ENCODE assay signal across 13 cellular contexts in the genomic region with DNA sequence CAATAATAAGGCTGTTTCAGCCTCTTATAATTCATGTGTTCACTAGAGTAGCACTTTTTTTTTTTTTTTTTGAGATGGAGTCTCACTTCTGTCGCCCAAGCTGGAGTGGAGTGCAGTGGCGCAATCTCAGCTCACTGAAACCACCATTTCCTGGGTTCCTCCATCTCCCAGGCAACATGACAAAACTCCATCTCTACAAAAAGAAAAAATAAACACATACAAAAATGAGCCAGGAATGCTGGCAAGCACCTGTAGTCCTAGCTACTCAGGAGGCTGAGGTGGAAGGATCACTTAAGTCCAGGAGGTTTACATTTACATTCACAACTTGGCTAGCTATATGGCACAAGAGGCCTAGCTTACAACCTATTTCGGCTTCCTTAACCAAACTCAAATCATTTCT. TPM values are rescaled to one million over a fixed set of nuclear protein-coding genes. Genes with fewer than 3 reads are reported as not detected.
A peak's percentile ranks its signal among the peaks of the same experiment; 100 is the strongest.
DNase-seq lines count a peak whose midpoint lies in the region; ATAC-seq, FAIRE-seq and TF ChIP-seq lines count a peak whose summit lies in the region.
"Had no signal": no experiment of that assay in that cellular context is flagged by ENCODE, and none has a peak within 500 bp of the region (broad histone marks: within the 10 kb centered on the region; RNA-seq: fewer than 3 reads in every experiment).

No MANE protein-coding gene starts in this region.

- TF ChIP-seq POLR2A in GM18505 (IDR thresholded peaks at IDR 0.05; ENCODE audit: borderline replicate concordance, extremely low read depth, insufficient read depth, insufficient read length) (no peak), HepG2 (IDR thresholded peaks at IDR 0.05; ENCODE audit: insufficient read depth in 1 of 2, low read depth in 2 of 2, low read length in 2 of 2) (no peak)

- H4K20me1 ChIP-seq in HepG2 (ENCODE audit: insufficient read depth, low read length) = no peaks in the 10 kb centered on the region

- DNase-seq in Right ventricle myocardium superior (peak; percentile 61), heart right ventricle (no peak), T-helper 1 cell (peak in 3 of 5 donors; percentile 4 to 33 (median 12)), left ventricle myocardium superior (no peak), hippocampal formation (lab: John Stamatoyannopoulos, UW) (no peak), HepG2 (ENCODE audit: low spot score) (no peak)
- DNase-seq: activated T-cell treated with anti-CD3 and anti-CD28 coated beads, Interleukin-2, amount 50 U/mL, for 4 hours; midbrain; NCI-H1417 had no signal

- intact Hi-C loops in Right ventricle myocardium superior (cut with DNase I) = no loop called here
- intact Hi-C loops in heart right ventricle (cut with DNase I) = no loop called here
- intact Hi-C loops in left ventricle myocardium superior (cut with micrococcal nuclease) = no loop called here
- intact Hi-C loops in HepG2 (cut with micrococcal nuclease; ENCODE audit: unreplicated experiment) = no loop called here

- no peak overlapping the region for H3K4me2 ChIP-seq in HepG2 (ENCODE audit: low read depth, low read length)

- no TSS peak for BruUV-seq in HepG2 (replicated peaks; lab: Mats Ljungman, UMichigan)

- no peak for FAIRE-seq in HepG2 (lab: Jason Lieb, UNC)

- H3K9ac ChIP-seq in HepG2 (ENCODE audit: insufficient read depth, low read depth, low read length) = no peak overlapping the region

- in situ Hi-C loops in HepG2 (cut with HindIII; ENCODE audit: extremely low pct_ligation_motif_present, low pct_unique_long_range_greater_than_20kb) = loop anchor here (25.0 kb wide), 1 partner anchor 104 kb away; the partner anchor contains the start of gene NICN1

- ATAC-seq in Right ventricle myocardium superior (ENCODE audit: poor library complexity) (peak; percentile 38), heart right ventricle (no peak), left ventricle myocardium superior (peak; percentile 36), GM18505 (IDR thresholded peaks at IDR 0.05; ENCODE audit: unreplicated experiment) (no peak), GM18873 (IDR thresholded peaks at IDR 0.05; ENCODE audit: low FRiP score, unreplicated experiment) (no peak), HepG2 (no peak)
- ATAC-seq: Panc1 had no signal

- TF ChIP-seq EP300 in HepG2 (IDR thresholded peaks at IDR 0.05; ENCODE audit: low read depth in 2 of 2, low read length in 2 of 2) = no peak
- no peak for TF ChIP-seq EP300 in HepG2 (CRISPR knock-in tag; IDR thresholded peaks at IDR 0.05; ENCODE audit: borderline replicate concordance)

- H3K27me3 ChIP-seq in heart right ventricle (no peaks in the 10 kb centered on the region), HepG2 (ENCODE audit: control insufficient read depth in 1 of 2, insufficient read depth in 2 of 2, low read length in 2 of 2) (no peaks in the 10 kb centered on the region)

- peaks cover 0 to 100% (median 43%) of the 10 kb centered on the region in 9 donors for H3K36me3 ChIP-seq in heart right ventricle
- H3K36me3 ChIP-seq in HepG2 (replicated peaks in 1 of 2; ENCODE audit: control insufficient read depth in 1 of 2, insufficient read depth in 2 of 2, low read length in 2 of 2) = peaks cover 6 to 50% of the 10 kb centered on the region in 2 experiments; a peak in 3 of 5 replicates

- H3K4me1 ChIP-seq in heart right ventricle (peaks cover 0 to 34% (median 4%) of the 10 kb centered on the region in 9 donors), HepG2 (ENCODE audit: insufficient read depth, low read length) (no peaks in the 10 kb centered on the region)
- H3K4me1 ChIP-seq: prostate gland had no signal

- WGBS in heart right ventricle, 2 donors = 82% methylated on average over 3 of the region's 3 CpGs
- 97% methylated on average over 3 of the region's 3 CpGs for WGBS in HepG2 (ENCODE audit: low lambda C conversion rate)

- no peak for TF ChIP-seq RAD21 in HepG2 (CRISPR knock-in tag; IDR thresholded peaks at IDR 0.05)

- POLR2A ChIA-PET in HepG2 (lab: Yijun Ruan, JAX) = no interaction called here

- H3K4me3 ChIP-seq in heart right ventricle = no peak overlapping the region
- H3K4me3 ChIP-seq in HepG2 (replicated peaks in 1 of 3; ENCODE audit: insufficient read depth in 1 of 3, low read depth in 2 of 3, low read length in 3 of 3) = no peak overlapping the region
- H3K4me3 ChIP-seq: prostate gland had no signal

- peak overlapping the region in 2 of 10 donors; percentile 2 to 56 for H3K27ac ChIP-seq in heart right ventricle
- H3K27ac ChIP-seq in HepG2 (ENCODE audit: extremely low read length, insufficient read depth, low read length) = no peak overlapping the region
- H3K27ac ChIP-seq: prostate gland had no signal

- TF ChIP-seq CTCF in heart right ventricle (IDR thresholded peaks at IDR 0.05) (no peak), HepG2 (CRISPR knock-in tag; IDR thresholded peaks at IDR 0.05) (no peak)

- CTCF ChIA-PET in HepG2 (lab: Yijun Ruan, JAX; ENCODE audit: low intra/inter-chr PET ratio, low total read pairs) = no interaction called here

- H3K9me3 ChIP-seq in heart right ventricle = no peaks in the 10 kb centered on the region
- H3K9me3 ChIP-seq in HepG2 (ENCODE audit: low read length) = no peaks in the 10 kb centered on the region
- H3K9me3 ChIP-seq: prostate gland had no signal

- H2AFZ ChIP-seq in HepG2 (ENCODE audit: low read length) = no peak overlapping the region

- peaks cover 7% of the 10 kb centered on the region for H3K79me2 ChIP-seq in HepG2 (ENCODE audit: insufficient read depth, low read length)

RNA-seq across cellular contexts. Expression of gene USP4, which starts 6.8 kb away (rescaled TPM):
- 34.7 TPM for total RNA-seq in Right ventricle myocardium superior
- total RNA-seq in heart right ventricle = 10 to 100 TPM; 35.4 to 48.3 (median 43.5) TPM
- polyA plus RNA-seq in heart right ventricle = 10 to 100 TPM; 19.9 to 52.4 TPM
- total RNA-seq in left ventricle myocardium superior = 37.3 TPM
- total RNA-seq in HepG2 (2016; rRNA removed; fragmentation: Illumina TruSeq; extraction: Trizol) = 9.2 and 12.1 TPM in 2 replicates
- total RNA-seq in HepG2 (2016; cell fraction: cytosol; rRNA removed; fragmentation: Illumina TruSeq; extraction: Trizol; ENCODE audit: low read depth) = 3.9 and 5.6 TPM in 2 replicates
- 9.5 and 12.5 TPM in 2 replicates for total RNA-seq in HepG2 (2016; cell fraction: insoluble cytoplasmic fraction; rRNA removed; fragmentation: Illumina TruSeq; extraction: Trizol)
- 6.2 and 7.0 TPM in 2 replicates for total RNA-seq in HepG2 (2016; cell fraction: membrane; rRNA removed; fragmentation: Illumina TruSeq; extraction: Trizol)
- 14.7 and 15.5 TPM in 2 replicates for total RNA-seq in HepG2 (2016; cell fraction: nucleus; rRNA removed; fragmentation: Illumina TruSeq; extraction: Trizol)
- polyA plus RNA-seq in HepG2 (2011; rRNA removed) = 18.7 and 20.8 TPM in 2 replicates
- polyA plus RNA-seq in HepG2 (2011; cell fraction: cytosol; rRNA removed) = 10.8 and 12.7 TPM in 2 replicates
- 22.0 and 28.3 TPM in 2 replicates for polyA plus RNA-seq in HepG2 (2011; cell fraction: nucleus; rRNA removed)
- polyA plus RNA-seq in HepG2 (2012) = 11.8 and 12.6 TPM in 2 replicates
- 2.2 and 2.4 TPM in 2 replicates for polyA plus RNA-seq in HepG2 (2016; cell fraction: cytosol; fragmentation: Illumina TruSeq; extraction: Trizol; ENCODE audit: low read depth)
- 23.2 and 24.3 TPM in 2 replicates for polyA plus RNA-seq in HepG2 (2016; cell fraction: insoluble cytoplasmic fraction; fragmentation: Illumina TruSeq; extraction: Trizol; ENCODE audit: low read depth)
- 5.3 and 5.8 TPM in 2 replicates for polyA plus RNA-seq in HepG2 (2016; cell fraction: membrane; fragmentation: Illumina TruSeq; extraction: Trizol; ENCODE audit: low read depth)
- 37.3 and 42.6 TPM in 2 replicates for polyA plus RNA-seq in HepG2 (2016; cell fraction: nucleus; fragmentation: Illumina TruSeq; extraction: Trizol; ENCODE audit: insufficient read depth, low read depth)
- polyA minus RNA-seq in HepG2 (2011; rRNA and poly(A)+ RNA removed; ENCODE audit: low replicate concordance) = 31.1 and 48.0 TPM in 2 replicates
- 10.6 TPM in 2 replicates for polyA minus RNA-seq in HepG2 (2011; cell fraction: cytosol; rRNA and poly(A)+ RNA removed)
- 36.3 and 41.9 TPM in 2 replicates for polyA minus RNA-seq in HepG2 (2011; cell fraction: nucleus; rRNA and poly(A)+ RNA removed)

RNA-seq across cellular contexts. Expression of gene GPX1, which starts 25.1 kb away (rescaled TPM):
- total RNA-seq in Right ventricle myocardium superior = 117 TPM
- 100 to 1,000 TPM in 5 of 10 donors, 10 to 100 TPM in 5; 85.2 to 223 (median 102) TPM for total RNA-seq in heart right ventricle
- polyA plus RNA-seq in heart right ventricle = 100 to 1,000 TPM; 203 to 267 TPM
- total RNA-seq in left ventricle myocardium superior = 113 TPM
- 149 and 169 TPM in 2 replicates for total RNA-seq in HepG2 (2016; rRNA removed; fragmentation: Illumina TruSeq; extraction: Trizol)
- total RNA-seq in HepG2 (2016; cell fraction: cytosol; rRNA removed; fragmentation: Illumina TruSeq; extraction: Trizol; ENCODE audit: low read depth) = 205 and 280 TPM in 2 replicates
- total RNA-seq in HepG2 (2016; cell fraction: insoluble cytoplasmic fraction; rRNA removed; fragmentation: Illumina TruSeq; extraction: Trizol) = 148 and 173 TPM in 2 replicates
- total RNA-seq in HepG2 (2016; cell fraction: membrane; rRNA removed; fragmentation: Illumina TruSeq; extraction: Trizol) = 276 and 347 TPM in 2 replicates
- 56.7 and 58.1 TPM in 2 replicates for total RNA-seq in HepG2 (2016; cell fraction: nucleus; rRNA removed; fragmentation: Illumina TruSeq; extraction: Trizol)
- 167 and 168 TPM in 2 replicates for polyA plus RNA-seq in HepG2 (2011; rRNA removed)
- polyA plus RNA-seq in HepG2 (2011; cell fraction: cytosol; rRNA removed) = 122 and 246 TPM in 2 replicates
- 103 and 106 TPM in 2 replicates for polyA plus RNA-seq in HepG2 (2011; cell fraction: nucleus; rRNA removed)
- 61.4 and 66.5 TPM in 2 replicates for polyA plus RNA-seq in HepG2 (2012)
- 349 and 479 TPM in 2 replicates for polyA plus RNA-seq in HepG2 (2016; cell fraction: cytosol; fragmentation: Illumina TruSeq; extraction: Trizol; ENCODE audit: low read depth)
- 254 and 267 TPM in 2 replicates for polyA plus RNA-seq in HepG2 (2016; cell fraction: insoluble cytoplasmic fraction; fragmentation: Illumina TruSeq; extraction: Trizol; ENCODE audit: low read depth)
- polyA plus RNA-seq in HepG2 (2016; cell fraction: membrane; fragmentation: Illumina TruSeq; extraction: Trizol; ENCODE audit: low read depth) = 392 and 448 TPM in 2 replicates
- polyA plus RNA-seq in HepG2 (2016; cell fraction: nucleus; fragmentation: Illumina TruSeq; extraction: Trizol; ENCODE audit: insufficient read depth, low read depth) = 140 and 150 TPM in 2 replicates
- 140 and 218 TPM in 2 replicates for polyA minus RNA-seq in HepG2 (2011; rRNA and poly(A)+ RNA removed; ENCODE audit: low replicate concordance)
- polyA minus RNA-seq in HepG2 (2011; cell fraction: cytosol; rRNA and poly(A)+ RNA removed) = 38.9 and 50.8 TPM in 2 replicates
- polyA minus RNA-seq in HepG2 (2011; cell fraction: nucleus; rRNA and poly(A)+ RNA removed) = 19.5 and 22.8 TPM in 2 replicates

RNA-seq across cellular contexts. Expression of gene C3orf62, which starts 56.1 kb away (rescaled TPM):
- 2.6 TPM for total RNA-seq in Right ventricle myocardium superior
- 1 to 10 TPM; 2.3 to 4.1 (median 2.8) TPM for total RNA-seq in heart right ventricle
- polyA plus RNA-seq in heart right ventricle = 1 to 10 TPM; 2.4 to 9.1 TPM
- total RNA-seq in left ventricle myocardium superior = 3.0 TPM
- 1.2 and 1.6 TPM in 2 replicates for total RNA-seq in HepG2 (2016; rRNA removed; fragmentation: Illumina TruSeq; extraction: Trizol)
- 0.44 and 1.3 TPM in 2 replicates for total RNA-seq in HepG2 (2016; cell fraction: cytosol; rRNA removed; fragmentation: Illumina TruSeq; extraction: Trizol; ENCODE audit: low read depth)
- 1.3 and 1.4 TPM in 2 replicates for total RNA-seq in HepG2 (2016; cell fraction: insoluble cytoplasmic fraction; rRNA removed; fragmentation: Illumina TruSeq; extraction: Trizol)
- total RNA-seq in HepG2 (2016; cell fraction: membrane; rRNA removed; fragmentation: Illumina TruSeq; extraction: Trizol) = 0.86 and 1.7 TPM in 2 replicates
- 2.2 and 3.0 TPM in 2 replicates for total RNA-seq in HepG2 (2016; cell fraction: nucleus; rRNA removed; fragmentation: Illumina TruSeq; extraction: Trizol)
- 3.9 and 4.3 TPM in 2 replicates for polyA plus RNA-seq in HepG2 (2011; rRNA removed)
- 1.7 and 2.3 TPM in 2 replicates for polyA plus RNA-seq in HepG2 (2011; cell fraction: cytosol; rRNA removed)
- 10.2 and 11.2 TPM in 2 replicates for polyA plus RNA-seq in HepG2 (2011; cell fraction: nucleus; rRNA removed)
- polyA plus RNA-seq in HepG2 (2012) = 3.0 and 3.6 TPM in 2 replicates
- 0.58 and 0.86 TPM in 2 replicates for polyA plus RNA-seq in HepG2 (2016; cell fraction: cytosol; fragmentation: Illumina TruSeq; extraction: Trizol; ENCODE audit: low read depth)
- polyA plus RNA-seq in HepG2 (2016; cell fraction: insoluble cytoplasmic fraction; fragmentation: Illumina TruSeq; extraction: Trizol; ENCODE audit: low read depth) = 2.0 and 2.7 TPM in 2 replicates
- 1.1 and 1.2 TPM in 2 replicates for polyA plus RNA-seq in HepG2 (2016; cell fraction: membrane; fragmentation: Illumina TruSeq; extraction: Trizol; ENCODE audit: low read depth)
- 17.7 and 17.8 TPM in 2 replicates for polyA plus RNA-seq in HepG2 (2016; cell fraction: nucleus; fragmentation: Illumina TruSeq; extraction: Trizol; ENCODE audit: insufficient read depth, low read depth)
- 2.3 and 13.0 TPM in 2 replicates for polyA minus RNA-seq in HepG2 (2011; rRNA and poly(A)+ RNA removed; ENCODE audit: low replicate concordance)
- polyA minus RNA-seq in HepG2 (2011; cell fraction: cytosol; rRNA and poly(A)+ RNA removed) = 0.89 and 1.1 TPM in 2 replicates
- 10.1 and 11.5 TPM in 2 replicates for polyA minus RNA-seq in HepG2 (2011; cell fraction: nucleus; rRNA and poly(A)+ RNA removed)

Comparison
In these comparisons a context has a peak if more than half of its experiments do, and no peak if none do; other contexts are left out.
1. ATAC-seq: peak in Right ventricle myocardium superior (single experiment) and left ventricle myocardium superior (single experiment); none in heart right ventricle (0 of 8), GM18505 (single experiment), GM18873 (single experiment) and HepG2 (single experiment).
2. DNase-seq: peak in Right ventricle myocardium superior (single experiment) and T-helper 1 cell (3 of 5); none in heart right ventricle (0 of 2), left ventricle myocardium superior (single experiment), hippocampal formation (0 of 2) and HepG2 (single experiment).